In genomic region chr14:23555533-23555881, GRCh38 we compare ENCODE assay signal across 8 cellular contexts. TPM values are rescaled to one million over a fixed set of nuclear protein-coding genes. Genes with fewer than 3 reads are reported as not detected.
DNase-seq lines count a peak whose midpoint lies in the region; ATAC-seq and TF ChIP-seq lines count a peak whose summit lies in the region.

No MANE protein-coding gene starts in this region.

- ATAC-seq in left ventricle myocardium superior (no peak), body of pancreas (no peak), HG03565 (IDR thresholded peaks at IDR 0.05; ENCODE audit: unreplicated experiment) (no peak), sciatic nerve (no peak), GM19467 (IDR thresholded peaks at IDR 0.05; ENCODE audit: unreplicated experiment) (no peak)

- H3K27ac Mint-ChIP-seq in mesothelial cell of epicardium, result peak overlapping the region; percentile 94

- peak overlapping the region; percentile 92 for H3K4me3 Mint-ChIP-seq in mesothelial cell of epicardium

- intact Hi-C loops in left ventricle myocardium inferior (cut with micrococcal nuclease) (no loop called here), left ventricle myocardium superior (cut with micrococcal nuclease) (loop anchor here (5.0 kb wide), 1 partner anchor 78 kb away; no protein-coding TSS in a partner anchor), body of pancreas (cut with DNase I) (loop anchor here (5.0 kb wide), 1 partner anchor 83 kb away; no protein-coding TSS in a partner anchor), sciatic nerve (cut with DNase I) (no loop called here)

- H3K36me3 ChIP-seq in left ventricle myocardium inferior (peaks cover 11% of the 10 kb centered on the region), body of pancreas (replicated peaks in 1 of 2; ENCODE audit: insufficient read depth in 1 of 2, low read depth in 2 of 2) (peaks cover 0 to 3% of the 10 kb centered on the region in 2 donors)

- DNase-seq in left ventricle myocardium inferior (no peak), left ventricle myocardium superior (no peak), body of pancreas (no peak), mesothelial cell of epicardium (ENCODE audit: low spot score in 2 of 2, unreplicated experiment in 2 of 2) (no peak), iPS-NIHi7 (ENCODE audit: extremely low spot score) (no peak), sciatic nerve (ENCODE audit: low spot score) (no peak)

- no peaks in the 10 kb centered on the region for H3K9me3 ChIP-seq in left ventricle myocardium inferior (replicated peaks)
- no peaks in the 10 kb centered on the region for H3K9me3 ChIP-seq in body of pancreas

- no peak for TF ChIP-seq POLR2A in body of pancreas (IDR thresholded peaks at IDR 0.05)

- no peaks in the 10 kb centered on the region for H3K9me3 Mint-ChIP-seq in mesothelial cell of epicardium

- no peaks in the 10 kb centered on the region for H3K27me3 Mint-ChIP-seq in mesothelial cell of epicardium (ENCODE audit: low read depth)

- H3K4me3 ChIP-seq in left ventricle myocardium inferior (peak overlapping the region; percentile 80), body of pancreas (peak overlapping the region in 1 of 2 donors; percentile 59)

- 2 to 4% methylated on average over 7 to 14 of the region's 14 CpGs for WGBS in body of pancreas, 2 donors

- peak overlapping the region; percentile 97 for H3K27ac ChIP-seq in left ventricle myocardium inferior (replicated peaks)
- H3K27ac ChIP-seq in body of pancreas, result peak overlapping the region; percentile 89 to 98 (median 94)

- TF ChIP-seq CTCF in left ventricle myocardium inferior (IDR thresholded peaks at IDR 0.05; ENCODE audit: borderline replicate concordance) (no peak), body of pancreas (IDR thresholded peaks at IDR 0.05) (no peak), mesothelial cell of epicardium (IDR thresholded peaks at IDR 0.05; ENCODE audit: unreplicated experiment) (no peak)

- H3K27me3 ChIP-seq in left ventricle myocardium inferior (ENCODE audit: low read depth) (no peaks in the 10 kb centered on the region), body of pancreas (no peaks in the 10 kb centered on the region)

- H3K4me1 Mint-ChIP-seq in mesothelial cell of epicardium, result peaks cover 20% of the 10 kb centered on the region

- peaks cover 4% of the 10 kb centered on the region for H3K36me3 Mint-ChIP-seq in mesothelial cell of epicardium

- H3K4me1 ChIP-seq in left ventricle myocardium inferior (peaks cover 50% of the 10 kb centered on the region), body of pancreas (peaks cover 32% of the 10 kb centered on the region)

RNA-seq across cellular contexts. Expression of gene THTPA, which starts 0.6 kb away (rescaled TPM):
- total RNA-seq in left ventricle myocardium inferior (17.2 TPM), left ventricle myocardium superior (20.2 TPM), body of pancreas (10 to 100 TPM; 11.7 to 43.2 TPM), mesothelial cell of epicardium (13.9 to 17.7 TPM (median 15.2 TPM) in 3 replicates), sciatic nerve (19.7 TPM)

RNA-seq across cellular contexts. Expression of gene ZFHX2, which starts 3.9 kb away (rescaled TPM):
- total RNA-seq in left ventricle myocardium inferior (0.74 TPM), left ventricle myocardium superior (1.0 TPM), body of pancreas (1 to 10 TPM in 1 of 2 donors, under 1 TPM in 1; 0.33 to 1.6 TPM), mesothelial cell of epicardium (9.8 to 14.4 TPM (median 13.7 TPM) in 3 replicates), sciatic nerve (7.4 TPM)

RNA-seq across cellular contexts. Expression of gene AP1G2, which starts 12.1 kb away (rescaled TPM):
- 10.4 TPM for total RNA-seq in left ventricle myocardium inferior
- 15.5 TPM for total RNA-seq in left ventricle myocardium superior
- 100 to 1,000 TPM; 150 to 237 TPM for total RNA-seq in body of pancreas
- total RNA-seq in mesothelial cell of epicardium, result 268 to 271 TPM (median 269 TPM) in 3 replicates
- total RNA-seq in sciatic nerve, result 59.6 TPM

RNA-seq across cellular contexts. Expression of gene JPH4, which starts 23.1 kb away (rescaled TPM):
- 0.19 TPM for total RNA-seq in left ventricle myocardium inferior
- 0.22 TPM for total RNA-seq in left ventricle myocardium superior
- under 1 TPM; 0.52 to 0.99 TPM for total RNA-seq in body of pancreas
- total RNA-seq in mesothelial cell of epicardium, result 6.4 to 7.4 TPM (median 7.3 TPM) in 3 replicates
- 0.85 TPM for total RNA-seq in sciatic nerve

Comparison
In these comparisons a context has a peak if more than half of its experiments do, and no peak if none do; other contexts are left out.
1. intact Hi-C loops: an anchor here in left ventricle myocardium superior (5.0 kb wide) and body of pancreas (5.0 kb wide); none called in left ventricle myocardium inferior and sciatic nerve.